Comparison of ENCODE assay signal across 8 cellular contexts in the genomic region with DNA sequence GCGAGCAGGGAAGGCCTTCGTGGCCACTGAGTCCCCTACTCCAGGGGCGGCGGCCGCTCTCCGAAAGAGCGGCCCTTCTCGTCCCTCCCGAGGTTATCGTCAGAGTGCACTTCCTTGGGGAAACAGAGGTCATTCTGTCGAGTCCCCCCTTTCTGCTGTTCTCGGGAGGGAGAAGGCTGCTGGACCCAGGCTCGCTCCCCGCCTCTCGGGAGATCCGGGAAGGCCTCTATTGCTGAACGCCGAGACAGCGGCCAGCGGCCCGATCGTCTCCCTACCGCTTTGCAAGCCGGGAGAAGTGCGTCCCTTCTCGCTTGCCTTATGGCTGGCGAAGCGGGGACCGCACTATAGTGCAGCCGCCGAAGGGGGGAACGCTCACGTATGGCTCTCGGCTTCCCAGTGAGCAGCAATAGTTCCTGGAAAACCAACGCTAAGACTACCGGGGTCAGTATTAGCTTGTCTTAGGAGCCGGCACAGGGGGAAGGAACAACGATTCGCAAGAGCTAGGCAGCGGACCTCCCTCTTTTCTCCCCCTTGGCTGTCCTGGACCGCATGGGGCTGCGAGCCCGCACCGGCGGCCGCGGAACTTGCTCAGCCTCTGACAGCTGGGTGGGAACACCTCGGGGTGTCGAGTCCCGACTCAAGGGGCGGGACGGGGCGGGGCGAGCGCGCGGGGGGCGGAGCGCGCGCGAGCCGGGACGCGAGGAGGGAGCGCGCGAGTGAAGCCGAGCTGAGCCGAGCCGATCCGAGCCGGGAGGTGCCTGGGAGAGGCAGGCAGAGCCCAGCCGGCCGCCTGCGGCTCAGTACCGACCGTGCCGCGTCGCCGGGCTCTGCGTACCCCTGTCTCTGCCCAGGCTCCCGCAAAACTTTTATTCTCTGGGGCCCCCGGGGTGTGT. TPM values are rescaled to one million over a fixed set of nuclear protein-coding genes. Genes with fewer than 3 reads are reported as not detected.
A peak's percentile ranks its signal among the peaks of the same experiment; 100 is the strongest.
DNase-seq lines count a peak whose midpoint lies in the region; ATAC-seq and TF ChIP-seq lines count a peak whose summit lies in the region.

No MANE protein-coding gene starts in this region.

- POLR2A ChIA-PET in HCT116 (lab: Charles Lee), result interaction anchor here (1.1 to 1.7 kb wide), 2 partner anchors 17 to 18 kb away, joined by 3 to 5 read pairs; no protein-coding TSS in a partner anchor

- H3K9me3 Mint-ChIP-seq in neural progenitor cell, result peaks cover 2% of the 10 kb centered on the region

- H3F3A ChIP-seq in MM.1S (ENCODE audit: insufficient read depth, low read length), result peaks cover 18% of the 10 kb centered on the region
- H3F3A ChIP-seq in neural progenitor cell (ENCODE audit: low read depth), result peaks cover 33% of the 10 kb centered on the region

- BruUV-seq in HCT116 (replicated peaks; lab: Mats Ljungman, UMichigan), result no TSS peak

- WGBS in stomach, 5 donors, result 0 to 1% (median 0%) methylated on average over 55 to 85 of the region's 85 CpGs

- no peak for TF ChIP-seq RAD21 in HCT116 (IDR thresholded peaks at IDR 0.05; ENCODE audit: low read depth)

- RAD21 ChIA-PET in HCT116 (lab: Charles Lee; ENCODE audit: low non-redundant PET in 1 of 2, low total read pairs in 2 of 2, uncharacterized antibody in 2 of 2, unreplicated experiment in 2 of 2), result no interaction called here

- peak; percentile 88 for ATAC-seq in HCT116

- H3K79me2 ChIP-seq in HCT116 (ENCODE audit: insufficient read depth, low read length), result peaks cover 10% of the 10 kb centered on the region; the same call in 1 of the 2 replicates
- no peaks in the 10 kb centered on the region for H3K79me2 ChIP-seq in MM.1S (ENCODE audit: low read length)
- H3K79me2 ChIP-seq in neural progenitor cell (ENCODE audit: low read depth), result peaks cover 39% of the 10 kb centered on the region

- H3K4me3 ChIP-seq in HCT116 (replicated peaks in 1 of 2; ENCODE audit: low read depth in 1 of 2, low read length in 2 of 2), result peak overlapping the region; percentile 70 to 95
- peak overlapping the region; percentile 81 for H3K4me3 ChIP-seq in MM.1S (ENCODE audit: low read length)
- H3K4me3 ChIP-seq in foreskin fibroblast (ENCODE audit: low read depth in 1 of 2, low read length in 2 of 2), result peak overlapping the region; percentile 79
- peak overlapping the region; percentile 98 for H3K4me3 ChIP-seq in neural progenitor cell
- peak overlapping the region; percentile 60 to 90 (median 78) for H3K4me3 ChIP-seq in stomach

- DNase-seq in GF-D8 (lab: John Stamatoyannopoulos, UW) (peak; percentile 76), HCT116 (ENCODE audit: low read depth, low spot score) (peak; percentile 88), MM.1S (peak; percentile 99), SIG-M5 (lab: John Stamatoyannopoulos, UW) (peak; percentile 53), foreskin fibroblast (peak; percentile 94 to 98), neural progenitor cell (ENCODE audit: low spot score) (peak; percentile 93), stomach (peak; percentile 95)
- DNase-seq in activated gamma-delta T cell treated with anti-CD3 and anti-CD28 coated beads, Interleukin-2, amount 50 U/mL, for 16 hours (ENCODE audit: low read depth), result peak; percentile 78

- no peak overlapping the region for H3K27ac Mint-ChIP-seq in neural progenitor cell

- peaks cover 17% of the 10 kb centered on the region for H3K27me3 Mint-ChIP-seq in neural progenitor cell (ENCODE audit: insufficient read depth, low read depth)

- H3K27me3 ChIP-seq in HCT116 (ENCODE audit: insufficient read depth, low read length) (no peaks in the 10 kb centered on the region), MM.1S (replicated peaks; ENCODE audit: insufficient read depth, low read length) (no peaks in the 10 kb centered on the region), neural progenitor cell (peaks cover 37% of the 10 kb centered on the region), stomach (no peaks in the 10 kb centered on the region)

- TF ChIP-seq POLR2A in HCT116 (IDR thresholded peaks at IDR 0.05; ENCODE audit: borderline replicate concordance, extremely low read depth, insufficient read depth, insufficient read length) (peak; percentile 75), stomach (IDR thresholded peaks at IDR 0.05) (peak in 1 of 4 donors; percentile 48)

- H3K36me3 ChIP-seq in HCT116 (ENCODE audit: control insufficient read depth in 1 of 2, insufficient read depth in 2 of 2, low read length in 2 of 2) (no peaks in the 10 kb centered on the region), MM.1S (replicated peaks; ENCODE audit: insufficient read depth, low read length) (no peaks in the 10 kb centered on the region), neural progenitor cell (no peaks in the 10 kb centered on the region), stomach (no peaks in the 10 kb centered on the region)

- H3K4me1 ChIP-seq in HCT116 (ENCODE audit: control insufficient read depth in 1 of 2, insufficient read depth in 2 of 2, low read length in 2 of 2) (peaks cover 4 to 15% of the 10 kb centered on the region in 2 experiments; a peak in 3 of 4 replicates), MM.1S (ENCODE audit: low read length) (peaks cover 4% of the 10 kb centered on the region; the same call in 1 of the 2 replicates), neural progenitor cell (peaks cover 20% of the 10 kb centered on the region), stomach (peaks cover 14 to 48% (median 34%) of the 10 kb centered on the region in 4 donors)

- peak overlapping the region; percentile 94 for H3K4me3 Mint-ChIP-seq in neural progenitor cell

- intact Hi-C loops in HCT116 (cut with micrococcal nuclease) (no loop called here), stomach (cut with DNase I; ENCODE audit: low total_unique reads) (no loop called here)

- peak overlapping the region; percentile 91 for H3K4me2 ChIP-seq in HCT116 (ENCODE audit: low read length)
- peak overlapping the region; percentile 98 for H3K4me2 ChIP-seq in MM.1S (ENCODE audit: low read depth, low read length)
- peak overlapping the region; percentile 93 for H3K4me2 ChIP-seq in neural progenitor cell

- H2AFZ ChIP-seq in HCT116 (ENCODE audit: low read depth, low read length, poor library complexity, severe bottlenecking) (peak overlapping the region; percentile 96), MM.1S (ENCODE audit: low read length) (peak overlapping the region; percentile 95), neural progenitor cell (replicated peaks) (peak overlapping the region; percentile 98)

- H3K9me3 ChIP-seq in HCT116 (ENCODE audit: control insufficient read depth in 1 of 2, insufficient read depth in 1 of 2, low read depth in 1 of 2, low read length in 2 of 2), result no peaks in the 10 kb centered on the region
- H3K9me3 ChIP-seq in MM.1S (replicated peaks; ENCODE audit: insufficient read depth, low read length), result no peaks in the 10 kb centered on the region
- H3K9me3 ChIP-seq in neural progenitor cell (ENCODE audit: low read depth), result no peaks in the 10 kb centered on the region
- no peaks in the 10 kb centered on the region for H3K9me3 ChIP-seq in stomach

- TF ChIP-seq CTCF in HCT116 (IDR thresholded peaks at IDR 0.05 in 2 of 3, conservative IDR thresholded peaks at IDR 0.05 in 1 of 3; ENCODE audit: borderline replicate concordance in 1 of 3, insufficient read depth in 1 of 3, low read depth in 2 of 3, low read length in 2 of 3) (no peak), MM.1S (IDR thresholded peaks at IDR 0.05; ENCODE audit: low read length) (no peak), foreskin fibroblast (IDR thresholded peaks at IDR 0.05; ENCODE audit: low read depth, low read length) (no peak), neural progenitor cell (IDR thresholded peaks at IDR 0.05) (no peak), stomach (IDR thresholded peaks at IDR 0.05) (no peak)

- TF ChIP-seq EP300 in stomach (IDR thresholded peaks at IDR 0.05), result no peak

- H4K20me1 ChIP-seq in HCT116 (ENCODE audit: insufficient read depth), result no peaks in the 10 kb centered on the region
- H4K20me1 ChIP-seq in MM.1S (ENCODE audit: insufficient read depth, low read length), result no peaks in the 10 kb centered on the region
- H4K20me1 ChIP-seq in neural progenitor cell (ENCODE audit: low read depth), result peaks cover 23% of the 10 kb centered on the region

- peaks cover 31% of the 10 kb centered on the region for H3K4me1 Mint-ChIP-seq in neural progenitor cell

- peak overlapping the region; percentile 80 for H3K27ac ChIP-seq in HCT116 (ENCODE audit: low read depth, low read length)
- peak overlapping the region; percentile 86 for H3K27ac ChIP-seq in MM.1S (ENCODE audit: low read length)
- peak overlapping the region; percentile 1 for H3K27ac ChIP-seq in neural progenitor cell
- H3K27ac ChIP-seq in stomach, result peak overlapping the region; percentile 87 to 96 (median 95)

- CTCF ChIA-PET in HCT116 (lab: Charles Lee), result no interaction called here

- H3K9me2 ChIP-seq in HCT116 (ENCODE audit: insufficient read depth) (no peaks in the 10 kb centered on the region), MM.1S (replicated peaks; ENCODE audit: insufficient read depth, low read length) (no peaks in the 10 kb centered on the region)

- H3K9ac ChIP-seq in HCT116 (ENCODE audit: low read length) (peak overlapping the region; percentile 70), MM.1S (ENCODE audit: low read length) (peak overlapping the region; percentile 83), neural progenitor cell (peak overlapping the region; percentile 69)

- H3K36me3 Mint-ChIP-seq in neural progenitor cell, result peaks cover under 1% of the 10 kb centered on the region

TF ChIP-seq in HCT116, 20 proteins besides CTCF, POLR2A, EP300 and RAD21 (continues in another document):
- peak; percentile 29 for TF ChIP-seq YY1 (IDR thresholded peaks at IDR 0.05; ENCODE audit: extremely low read depth, insufficient replicate concordance, low read depth, low read length)
- TF ChIP-seq ELF1 (IDR thresholded peaks at IDR 0.05; ENCODE audit: borderline replicate concordance, low read depth), result peak; percentile 37; the same call in 1 of the 2 replicates
- TF ChIP-seq CBX3 (IDR thresholded peaks at IDR 0.05; ENCODE audit: low read depth), result peak; percentile 66; the same call in 1 of the 2 replicates
- no peak for TF ChIP-seq FOSL1 (IDR thresholded peaks at IDR 0.05; ENCODE audit: low read depth)
- peak; percentile 93 for TF ChIP-seq SP1 (IDR thresholded peaks at IDR 0.05; ENCODE audit: low read depth)

RNA-seq across cellular contexts. Expression of gene PPM1L, which starts 0.9 kb away (rescaled TPM):
- 13.2 TPM for total RNA-seq in HCT116 (2021; ENCODE audit: unreplicated experiment)
- 2.8 and 3.0 TPM in 2 replicates for polyA plus RNA-seq in HCT116 (2012)
- 16.5 and 25.2 TPM in 2 replicates for total RNA-seq in neural progenitor cell (ENCODE audit: low replicate concordance)
- 10 to 100 TPM; 14.6 to 45.1 (median 27.2) TPM for total RNA-seq in stomach
- 1 to 10 TPM in 2 of 3 donors, under 1 TPM in 1; 0.61 to 2.6 (median 1.4) TPM for polyA plus RNA-seq in stomach

Comparison
In these comparisons a context has a peak if more than half of its experiments do, and no peak if none do; other contexts are left out.
1. Peak in every context shown above with its lines: DNase-seq, ATAC-seq, H3K4me3 ChIP-seq and H3K27ac ChIP-seq.
2. H3K27ac ChIP-seq: peak in every context shown above with its lines; median percentile 95 in stomach; 86 in MM.1S; 80 in HCT116; 1 in neural progenitor cell.